9 cellular contexts compared by ENCODE assay signal in genomic region chr15:74383695-74384565, GRCh38. TPM values are rescaled to one million over a fixed set of nuclear protein-coding genes. Genes with fewer than 3 reads are reported as not detected.
DNase-seq lines count a peak whose midpoint lies in the region; ATAC-seq and TF ChIP-seq lines count a peak whose summit lies in the region.
"Had no signal": no experiment of that assay in that cellular context is flagged by ENCODE, and none has a peak within 500 bp of the region (broad histone marks: within the 10 kb centered on the region; RNA-seq: fewer than 3 reads in every experiment).

No MANE protein-coding gene starts in this region.

- H3K9ac ChIP-seq in neuronal stem cell (ENCODE audit: low read depth, low read length, poor library complexity), result no peak overlapping the region

- peaks cover 18 to 23% of the 10 kb centered on the region in 2 donors for H3K4me1 Mint-ChIP-seq in natural killer cell treated with Interleukin-12 subunit alpha and Interleukin-12 subunit beta and Interleukin-15 and Interleukin-18, amount 100 ng/mL, for 72 hours (ENCODE audit: low read depth in 2 of 2)
- H3K4me1 Mint-ChIP-seq in natural killer cell, result peaks cover 11 to 16% of the 10 kb centered on the region in 2 donors
- peaks cover 81% of the 10 kb centered on the region for H3K4me1 Mint-ChIP-seq in activated T-cell treated with anti-CD3 and anti-CD28 coated beads, Interleukin-2, amount 50 U/mL, for 24 hours (ENCODE audit: low read depth)

- no peak overlapping the region for H3K23ac ChIP-seq in neuronal stem cell (ENCODE audit: low read depth, low read length, poor library complexity)

- no peak overlapping the region for H4K8ac ChIP-seq in neuronal stem cell (ENCODE audit: low read depth, low read length)

- H2BK12ac ChIP-seq in neuronal stem cell (ENCODE audit: low read length), result peak overlapping the region; percentile 48

- no peak overlapping the region for H3K4ac ChIP-seq in neuronal stem cell (ENCODE audit: low read length)

- no peaks in the 10 kb centered on the region for H3K36me3 Mint-ChIP-seq in natural killer cell treated with Interleukin-12 subunit alpha and Interleukin-12 subunit beta and Interleukin-15 and Interleukin-18, amount 100 ng/mL, for 72 hours
- H3K36me3 Mint-ChIP-seq in natural killer cell, result no peaks in the 10 kb centered on the region
- H3K36me3 Mint-ChIP-seq in activated T-cell treated with anti-CD3 and anti-CD28 coated beads, Interleukin-2, amount 50 U/mL, for 24 hours (ENCODE audit: low read depth), result no peaks in the 10 kb centered on the region

- peaks cover 0 to 22% (median 0%) of the 10 kb centered on the region in 3 experiments for H3K27me3 ChIP-seq in neuronal stem cell (ENCODE audit: control insufficient read depth in 3 of 3, insufficient read depth in 3 of 3, low read depth in 1 of 3, low read length in 3 of 3)

- no peak for TF ChIP-seq CTCF in natural killer cell (IDR thresholded peaks at IDR 0.05)

- ATAC-seq in natural killer cell treated with Interleukin-12 subunit alpha and Interleukin-12 subunit beta and Interleukin-15 and Interleukin-18, amount 100 ng/mL, for 72 hours, result peak in 1 of 2 donors; percentile 21
- ATAC-seq in natural killer cell (no peak), HG03457 (IDR thresholded peaks at IDR 0.05; ENCODE audit: unreplicated experiment) (peak; percentile 36)

- no CpG with 5 or more reads among the region's 8 CpGs for WGBS in neuronal stem cell (ENCODE audit: extremely low coverage in 2 of 2, insufficient read length in 2 of 2, insufficient replicate concordance in 1 of 2), 2 donors

- no peak overlapping the region for H3K4me2 ChIP-seq in neuronal stem cell (ENCODE audit: insufficient read depth, low read length, poor library complexity, severe bottlenecking)

- no peak overlapping the region for H2BK5ac ChIP-seq in neuronal stem cell (ENCODE audit: low read length)

- H3K18ac ChIP-seq in neuronal stem cell (ENCODE audit: low read length), result peak overlapping the region; percentile 19

- no peak for DNase-seq in natural killer cell treated with Interleukin-12 subunit alpha and Interleukin-12 subunit beta and Interleukin-15 and Interleukin-18, amount 100 ng/mL, for 72 hours (ENCODE audit: low spot score)
- DNase-seq in natural killer cell (no peak), neuronal stem cell (ENCODE audit: low spot score) (no peak), NCI-H2171 treated with DMSO at 0.1 percent for 48 hours (lab: John Stamatoyannopoulos, UW) (no peak), iPS-NIHi7 (ENCODE audit: extremely low spot score) (no peak), NCI-H2171 (lab: John Stamatoyannopoulos, UW) (no peak)
- DNase-seq in activated T-cell treated with anti-CD3 and anti-CD28 coated beads, Interleukin-2, amount 50 U/mL, for 24 hours, result peak; percentile 84

- no peak overlapping the region for H4K91ac ChIP-seq in neuronal stem cell (ENCODE audit: low read depth, low read length, poor library complexity)

- H2BK15ac ChIP-seq in neuronal stem cell (ENCODE audit: low read length), result peak overlapping the region; percentile 84

- intact Hi-C loops in natural killer cell (cut with micrococcal nuclease), result no loop called here

- no peaks in the 10 kb centered on the region for H3K36me3 ChIP-seq in neuronal stem cell (replicated peaks in 1 of 2; ENCODE audit: control insufficient read depth in 2 of 2, insufficient read depth in 2 of 2, low read length in 2 of 2)

- H3K27me3 Mint-ChIP-seq in natural killer cell treated with Interleukin-12 subunit alpha and Interleukin-12 subunit beta and Interleukin-15 and Interleukin-18, amount 100 ng/mL, for 72 hours, result no peaks in the 10 kb centered on the region
- H3K27me3 Mint-ChIP-seq in natural killer cell (ENCODE audit: low read depth in 2 of 2), result no peaks in the 10 kb centered on the region
- H3K27me3 Mint-ChIP-seq in activated T-cell treated with anti-CD3 and anti-CD28 coated beads, Interleukin-2, amount 50 U/mL, for 24 hours, result no peaks in the 10 kb centered on the region

- H3K14ac ChIP-seq in neuronal stem cell (ENCODE audit: low read length), result no peak overlapping the region

- H2BK120ac ChIP-seq in neuronal stem cell (ENCODE audit: low read depth, low read length), result no peak overlapping the region

- H3K9me3 ChIP-seq in neuronal stem cell (replicated peaks in 1 of 2; ENCODE audit: control insufficient read depth in 2 of 2, insufficient read depth in 1 of 2, low read depth in 1 of 2, low read length in 2 of 2), result no peaks in the 10 kb centered on the region

- H2AK5ac ChIP-seq in neuronal stem cell (ENCODE audit: low read depth, low read length), result no peak overlapping the region

- H3K4me1 ChIP-seq in neuronal stem cell (ENCODE audit: control insufficient read depth in 2 of 2, insufficient read depth in 1 of 2, low read depth in 1 of 2, low read length in 2 of 2), result peaks cover 3 to 12% of the 10 kb centered on the region in 2 donors

- no peak overlapping the region for H2AFZ ChIP-seq in neuronal stem cell (ENCODE audit: low read length)

- no peak overlapping the region for H3K27ac ChIP-seq in neuronal stem cell (replicated peaks; ENCODE audit: low read length)
- H3K27ac ChIP-seq: C4-2B had no signal

- no peaks in the 10 kb centered on the region for H3K79me1 ChIP-seq in neuronal stem cell (ENCODE audit: low read depth, low read length)

- H3K9me3 Mint-ChIP-seq in natural killer cell treated with Interleukin-12 subunit alpha and Interleukin-12 subunit beta and Interleukin-15 and Interleukin-18, amount 100 ng/mL, for 72 hours, result no peaks in the 10 kb centered on the region
- H3K9me3 Mint-ChIP-seq in natural killer cell, result no peaks in the 10 kb centered on the region
- H3K9me3 Mint-ChIP-seq in activated T-cell treated with anti-CD3 and anti-CD28 coated beads, Interleukin-2, amount 50 U/mL, for 24 hours, result no peaks in the 10 kb centered on the region

- peak overlapping the region; percentile 38 for H3K4me3 Mint-ChIP-seq in natural killer cell treated with Interleukin-12 subunit alpha and Interleukin-12 subunit beta and Interleukin-15 and Interleukin-18, amount 100 ng/mL, for 72 hours
- H3K4me3 Mint-ChIP-seq in natural killer cell, result no peak overlapping the region
- H3K4me3 Mint-ChIP-seq in activated T-cell treated with anti-CD3 and anti-CD28 coated beads, Interleukin-2, amount 50 U/mL, for 24 hours, result peak overlapping the region; percentile 63

- no peak overlapping the region for H3K4me3 ChIP-seq in neuronal stem cell (ENCODE audit: low read length in 2 of 2)

- H3K27ac Mint-ChIP-seq in natural killer cell treated with Interleukin-12 subunit alpha and Interleukin-12 subunit beta and Interleukin-15 and Interleukin-18, amount 100 ng/mL, for 72 hours, result peak overlapping the region; percentile 75 to 84
- peak overlapping the region in 1 of 2 donors; percentile 7 for H3K27ac Mint-ChIP-seq in natural killer cell
- peak overlapping the region; percentile 96 for H3K27ac Mint-ChIP-seq in activated T-cell treated with anti-CD3 and anti-CD28 coated beads, Interleukin-2, amount 50 U/mL, for 24 hours

RNA-seq across cellular contexts. Expression of gene CYP11A1, which starts 16.5 kb away (rescaled TPM):
- 1 to 10 TPM in 1 of 2 donors, not detected in 1; 1.0 TPM for total RNA-seq in natural killer cell treated with Interleukin-12 subunit alpha and Interleukin-12 subunit beta and Interleukin-15 and Interleukin-18, amount 100 ng/mL, for 72 hours
- total RNA-seq in natural killer cell, result 1 to 10 TPM in 1 of 3 donors, not detected in 2; 5.1 TPM
- polyA plus RNA-seq in neuronal stem cell (2013, experiment 1 of 2), result 0.77 TPM
- polyA plus RNA-seq in neuronal stem cell (2013, experiment 2 of 2), result 0.80 TPM

RNA-seq across cellular contexts. Expression of gene SEMA7A, which starts 49.8 kb away (rescaled TPM):
- total RNA-seq in natural killer cell treated with Interleukin-12 subunit alpha and Interleukin-12 subunit beta and Interleukin-15 and Interleukin-18, amount 100 ng/mL, for 72 hours, result 10 to 100 TPM; 32.1 to 40.8 TPM
- total RNA-seq in natural killer cell, result 10 to 100 TPM in 1 of 3 donors, 1 to 10 TPM in 2; 4.7 to 46.2 (median 9.0) TPM
- 10.3 TPM for polyA plus RNA-seq in neuronal stem cell (2013, experiment 1 of 2)
- 10.3 TPM for polyA plus RNA-seq in neuronal stem cell (2013, experiment 2 of 2)
